ENCODE assay signal across 8 cellular contexts in the genomic region with DNA sequence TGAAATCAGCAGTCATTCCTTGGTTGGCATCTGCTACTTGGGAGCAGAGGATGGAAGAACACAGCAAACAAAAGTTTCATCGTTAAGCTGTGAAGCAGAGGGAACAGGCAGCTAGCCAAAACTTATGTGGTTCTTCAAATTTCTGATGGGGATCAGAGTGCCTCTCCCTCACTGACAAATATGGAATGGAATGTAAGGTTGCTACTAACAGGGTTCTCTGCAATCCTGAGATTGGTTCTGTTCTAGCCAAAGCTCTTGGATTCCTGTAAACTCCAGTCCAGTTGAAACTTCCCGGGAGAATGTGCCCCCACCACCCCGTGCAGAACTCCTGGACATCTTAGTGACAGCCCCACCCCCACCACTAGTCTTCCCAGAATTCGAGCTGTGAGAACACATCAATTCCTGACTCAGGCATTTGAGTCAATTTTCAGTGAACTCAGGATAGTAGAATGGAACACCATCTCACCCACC. TPM values are rescaled to one million over a fixed set of nuclear protein-coding genes. Genes with fewer than 3 reads are reported as not detected.
DNase-seq lines count a peak whose midpoint lies in the region; ATAC-seq, FAIRE-seq and TF ChIP-seq lines count a peak whose summit lies in the region.

No MANE protein-coding gene starts in this region.

- BruUV-seq in Calu3 (replicated peaks; lab: Mats Ljungman, UMichigan), result no TSS peak

- H3F3A ChIP-seq in GM23338 (replicated peaks; ENCODE audit: low read depth), result no peaks in the 10 kb centered on the region

- peaks cover 41% of the 10 kb centered on the region for H3K4me1 Mint-ChIP-seq in Calu3 (ENCODE audit: low read depth, unreplicated experiment)
- no peaks in the 10 kb centered on the region for H3K4me1 Mint-ChIP-seq in GM23338

- no peak overlapping the region for H3K4me2 ChIP-seq in GM23338

- no peaks in the 10 kb centered on the region for H4K20me1 ChIP-seq in GM23338 (replicated peaks; ENCODE audit: insufficient read depth)

- H3K4me3 Mint-ChIP-seq in Calu3 (ENCODE audit: low read depth, unreplicated experiment) (no peak overlapping the region), GM23338 (no peak overlapping the region)

- peaks cover 2% of the 10 kb centered on the region for H3K9me3 Mint-ChIP-seq in Calu3 (ENCODE audit: low read depth, unreplicated experiment)
- H3K9me3 Mint-ChIP-seq in GM23338, result no peaks in the 10 kb centered on the region

- intact Hi-C loops in Calu3 (cut with micrococcal nuclease; ENCODE audit: unreplicated experiment), result loop anchor here (5.0 kb wide), 1 partner anchor 66 kb away; no protein-coding TSS in a partner anchor
- intact Hi-C loops in Right ventricle myocardium superior (cut with DNase I), result no loop called here

- peak; percentile 32 for DNase-seq in Calu3
- DNase-seq in SW480 (ENCODE audit: low spot score), result peak; percentile 42
- DNase-seq in Right ventricle myocardium superior, result peak; percentile 68
- no peak for DNase-seq in hippocampal formation (lab: John Stamatoyannopoulos, UW)
- no peak for DNase-seq in GM19240 (ENCODE audit: insufficient read length, low spot score)
- DNase-seq in D721Med (ENCODE audit: insufficient read length, low spot score), result no peak
- no peak for DNase-seq in GM23338 (ENCODE audit: low spot score)

- no peak for FAIRE-seq in D721Med (lab: Jason Lieb, UNC)

- CTCF ChIA-PET in Calu3 (lab: Charles Lee), result interaction anchor here (0.6 to 1.9 kb wide), 4 partner anchors 10 to 240 kb away, joined by 3 to 7 read pairs (median 4); a partner anchor contains a TSS

- peak overlapping the region; percentile 77 for H3K27ac ChIP-seq in rectal smooth muscle tissue (ENCODE audit: low read depth, low read length)
- no peak overlapping the region for H3K27ac ChIP-seq in GM23338 (ENCODE audit: low read depth)

- H3K4me3 ChIP-seq in rectal smooth muscle tissue (ENCODE audit: low read length) (no peak overlapping the region), GM23338 (no peak overlapping the region)

- no peaks in the 10 kb centered on the region for H3K9me2 ChIP-seq in GM23338 (ENCODE audit: insufficient read depth)

- H3K36me3 Mint-ChIP-seq in Calu3 (ENCODE audit: insufficient read depth, unreplicated experiment) (peaks cover 5% of the 10 kb centered on the region), GM23338 (ENCODE audit: low read depth) (no peaks in the 10 kb centered on the region)

- no peak overlapping the region for H3K27ac Mint-ChIP-seq in Calu3 (ENCODE audit: unreplicated experiment)
- no peak overlapping the region for H3K27ac Mint-ChIP-seq in GM23338

- H3K27me3 Mint-ChIP-seq in Calu3 (ENCODE audit: unreplicated experiment), result no peaks in the 10 kb centered on the region
- no peaks in the 10 kb centered on the region for H3K27me3 Mint-ChIP-seq in GM23338 (ENCODE audit: insufficient read depth, low read depth, poor library complexity)

- H3K36me3 ChIP-seq in rectal smooth muscle tissue (ENCODE audit: control insufficient read depth, insufficient read depth, low read length) (no peaks in the 10 kb centered on the region), GM23338 (ENCODE audit: insufficient read depth) (no peaks in the 10 kb centered on the region)

- no peaks in the 10 kb centered on the region for H3K27me3 ChIP-seq in rectal smooth muscle tissue (ENCODE audit: control insufficient read depth, insufficient read depth, low read length)
- no peaks in the 10 kb centered on the region for H3K27me3 ChIP-seq in GM23338 (ENCODE audit: insufficient read depth)

- no peak overlapping the region for H2AFZ ChIP-seq in GM23338

- no peak overlapping the region for H3K9ac ChIP-seq in rectal smooth muscle tissue (ENCODE audit: low read length)

- peak; percentile 76 for ATAC-seq in Right ventricle myocardium superior (ENCODE audit: poor library complexity)
- no peak for ATAC-seq in GM23338

- H3K4me1 ChIP-seq in rectal smooth muscle tissue (ENCODE audit: control insufficient read depth, insufficient read depth, low read length), result peaks cover 21% of the 10 kb centered on the region
- H3K4me1 ChIP-seq in GM23338 (ENCODE audit: insufficient read depth), result no peaks in the 10 kb centered on the region

- TF ChIP-seq CTCF in Calu3 (IDR thresholded peaks at IDR 0.05; ENCODE audit: unreplicated experiment) (no peak), D721Med (IDR thresholded peaks at IDR 0.05; ENCODE audit: insufficient read depth, missing control alignments) (no peak), GM23338 (conservative IDR thresholded peaks at IDR 0.05; ENCODE audit: low read depth in 2 of 2) (no peak)

- no peaks in the 10 kb centered on the region for H3K79me2 ChIP-seq in GM23338 (replicated peaks; ENCODE audit: insufficient read depth)

TF ChIP-seq in GM23338, 12 proteins besides CTCF, POLR2A, EP300 and RAD21:
- TF ChIP-seq JUNB (IDR thresholded peaks at IDR 0.05; ENCODE audit: unreplicated experiment), result no peak
- TF ChIP-seq ZNF114 (CRISPR knock-in tag; IDR thresholded peaks at IDR 0.05), result no peak
- no peak for TF ChIP-seq EZH2phosphoT487 (IDR thresholded peaks at IDR 0.05; ENCODE audit: unreplicated experiment)
- no peak for TF ChIP-seq STAT1 (IDR thresholded peaks at IDR 0.05; ENCODE audit: unreplicated experiment)
- TF ChIP-seq POLR2AphosphoS5 (IDR thresholded peaks at IDR 0.05; ENCODE audit: low read depth), result no peak

RNA-seq across cellular contexts. Expression of a gene that starts 55.9 kb away (rescaled TPM):
- total RNA-seq in Calu3 (2022) (15.4 and 30.7 TPM in 2 replicates), Right ventricle myocardium superior (122 TPM)
- 33.7 and 35.3 TPM in 2 replicates for total RNA-seq in GM23338 (2014; rRNA removed; shearing (Covaris generic))
- polyA plus RNA-seq in GM23338 (2016; fragmentation: Nextera tagmentation; extraction: Ambion mirVana), result 17.5 and 19.5 TPM in 2 replicates

Comparison
In these comparisons a context has a peak if more than half of its experiments do, and no peak if none do; other contexts are left out.
1. DNase-seq: peak in Calu3 (single experiment), SW480 (single experiment) and Right ventricle myocardium superior (single experiment); none in hippocampal formation (0 of 2), GM19240 (single experiment), D721Med (single experiment) and GM23338 (single experiment).